In the genomic region with DNA sequence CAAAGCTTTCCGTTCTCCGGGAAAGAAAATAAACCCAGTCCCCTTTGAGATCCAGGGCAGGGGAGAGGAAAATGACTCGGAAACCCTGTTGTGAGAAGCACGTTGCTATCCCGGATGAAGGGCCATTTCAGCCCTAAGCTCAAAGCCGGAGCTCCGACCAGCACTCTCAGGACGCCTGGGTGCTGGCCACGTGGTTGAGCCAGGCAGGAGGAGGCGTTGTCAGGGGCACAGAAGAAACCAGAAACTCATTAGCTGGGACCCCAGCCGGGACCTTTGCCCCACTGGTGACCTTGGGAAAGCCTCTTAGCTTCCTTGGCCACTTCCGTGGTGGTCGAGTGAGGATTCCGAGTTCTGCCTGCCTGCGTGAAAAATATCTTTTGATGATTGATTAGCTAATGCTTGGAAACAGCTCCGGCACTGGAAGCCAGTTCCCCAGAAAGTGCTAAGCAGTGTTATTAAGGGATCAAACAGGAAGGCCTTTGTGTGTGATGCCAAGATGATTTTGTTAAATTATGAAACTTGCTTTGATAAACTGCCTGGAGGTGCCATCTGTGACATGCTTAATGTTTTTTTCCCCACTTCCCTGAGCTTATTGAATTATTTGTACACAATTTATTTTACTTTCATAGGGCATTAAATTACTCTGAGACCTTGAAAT, we compare ENCODE assay signal across 1 cellular context.
A peak's percentile ranks its signal among the peaks of the same experiment; 100 is the strongest.
TF ChIP-seq lines count a peak whose summit lies in the region.

No MANE protein-coding gene starts in this region.

TF ChIP-seq in K562, 482 proteins besides CTCF, POLR2A, EP300 and RAD21:
- TF ChIP-seq BRF1 (IDR thresholded peaks at IDR 0.05; ENCODE audit: borderline replicate concordance, extremely low read depth, insufficient read length), result no peak
- TF ChIP-seq POLR2AphosphoS5 (IDR thresholded peaks at IDR 0.05; ENCODE audit: control insufficient read depth, insufficient read depth, low read depth, low read length), result no peak
- TF ChIP-seq, protein P1, sequence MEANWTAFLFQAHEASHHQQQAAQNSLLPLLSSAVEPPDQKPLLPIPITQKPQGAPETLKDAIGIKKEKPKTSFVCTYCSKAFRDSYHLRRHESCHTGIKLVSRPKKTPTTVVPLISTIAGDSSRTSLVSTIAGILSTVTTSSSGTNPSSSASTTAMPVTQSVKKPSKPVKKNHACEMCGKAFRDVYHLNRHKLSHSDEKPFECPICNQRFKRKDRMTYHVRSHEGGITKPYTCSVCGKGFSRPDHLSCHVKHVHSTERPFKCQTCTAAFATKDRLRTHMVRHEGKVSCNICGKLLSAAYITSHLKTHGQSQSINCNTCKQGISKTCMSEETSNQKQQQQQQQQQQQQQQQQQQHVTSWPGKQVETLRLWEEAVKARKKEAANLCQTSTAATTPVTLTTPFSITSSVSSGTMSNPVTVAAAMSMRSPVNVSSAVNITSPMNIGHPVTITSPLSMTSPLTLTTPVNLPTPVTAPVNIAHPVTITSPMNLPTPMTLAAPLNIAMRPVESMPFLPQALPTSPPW (CRISPR knock-in tag; IDR thresholded peaks at IDR 0.05), result no peak
- TF ChIP-seq, protein P2, sequence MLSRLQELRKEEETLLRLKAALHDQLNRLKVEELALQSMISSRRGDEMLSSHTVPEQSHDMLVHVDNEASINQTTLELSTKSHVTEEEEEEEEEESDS (CRISPR knock-in tag; IDR thresholded peaks at IDR 0.05), result no peak
- TF ChIP-seq CBFA2T2 (conservative IDR thresholded peaks at IDR 0.05), result no peak
- 0 out of 2 replicates have a peak, but pooled peaks have one; percentile 13 for TF ChIP-seq NFIC (IDR thresholded peaks at IDR 0.05)
- no peak for TF ChIP-seq NR2F6 (CRISPR knock-in tag; IDR thresholded peaks at IDR 0.05)
